24 cellular contexts compared by ENCODE assay signal in the genomic region with DNA sequence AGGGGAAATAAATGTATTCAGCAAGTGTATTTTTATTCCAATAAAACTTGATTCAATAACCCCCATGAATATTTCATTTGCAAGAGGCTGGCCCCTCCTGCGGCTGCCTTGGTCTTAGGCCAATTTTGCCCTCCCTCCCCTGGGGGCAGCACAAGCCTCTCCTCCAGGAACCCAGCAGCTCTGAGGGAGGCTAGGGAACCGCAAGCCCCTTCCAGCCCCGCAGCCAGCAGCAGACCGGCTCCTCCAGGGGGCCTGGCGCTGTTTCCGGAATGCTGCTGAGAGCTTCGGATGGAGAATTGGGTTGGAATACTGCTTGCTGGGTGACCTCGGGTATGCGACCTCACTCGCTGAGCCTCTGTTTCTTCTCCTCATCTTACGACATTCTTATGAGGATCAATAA.
"Had no signal": no experiment of that assay in that cellular context is flagged by ENCODE, and none has a peak within 500 bp of the region (broad histone marks: within the 10 kb centered on the region; RNA-seq: fewer than 3 reads in every experiment).

No MANE protein-coding gene starts in this region.

- H3K27me3 ChIP-seq: right lobe of liver, uterus had no signal

- FAIRE-seq: astrocyte had no signal

- H3K4me1 ChIP-seq: foreskin keratinocyte, heart right ventricle, left ventricle myocardium inferior, right lobe of liver, uterus had no signal

- H3K27ac ChIP-seq: esophagus muscularis mucosa, foreskin keratinocyte, heart right ventricle, left ventricle myocardium inferior, neutrophil, right lobe of liver, uterus, WERI-Rb-1 had no signal

- DNase-seq: activated CD4-positive, alpha-beta memory T cell treated with anti-CD3 and anti-CD28 coated beads, Interleukin-2, amount 10 ng/mL, durations not matched to agents 7 days and 5 days; activated CD4-positive, alpha-beta T cell treated with anti-CD3 and anti-CD28 coated beads, Interleukin-2, amount 10 ng/mL, durations not matched to agents 7 days and 5 days; activated CD4-positive, CD25-positive, alpha-beta regulatory T cell treated with anti-CD3 and anti-CD28 coated beads, Interleukin-2, amount 50 U/mL, for 72 hours; activated CD8-positive, alpha-beta memory T cell treated with anti-CD3 and anti-CD28 coated beads, Interleukin-2, amount 50 U/mL, for 48 hours; activated gamma-delta T cell; activated naive CD4-positive, alpha-beta T cell treated with anti-CD3 and anti-CD28 coated beads, Interleukin-2, amount 10 ng/mL, durations not matched to agents 7 days and 5 days; activated naive CD8-positive, alpha-beta T cell treated with anti-CD3 and anti-CD28 coated beads, Interleukin-2, amount 10 ng/mL, durations not matched to agents 7 days and 5 days; activated T-cell treated with anti-CD3 and anti-CD28 coated beads, Interleukin-2, amount 50 U/mL, for 24 hours; central memory CD4-positive, alpha-beta T cell; foreskin keratinocyte; heart right ventricle; islet precursor cell; left ventricle myocardium inferior; mucosa of descending colon; right lobe of liver; stimulated activated CD4-positive, alpha-beta T cell treated with anti-CD3 and anti-CD28 coated beads, Interleukin-4, amount 100 ng/mL, for 1 hour; uterus; WERI-Rb-1 had no signal

- H3K9me3 ChIP-seq: esophagus muscularis mucosa, left ventricle myocardium inferior, mucosa of descending colon, neutrophil, right lobe of liver, uterus had no signal

- H3K36me3 ChIP-seq: esophagus muscularis mucosa, heart right ventricle, left ventricle myocardium inferior, neutrophil, right lobe of liver, uterus, WERI-Rb-1 had no signal

- ATAC-seq: foreskin keratinocyte; heart right ventricle; mucosa of descending colon; natural killer cell treated with Interleukin-12 subunit alpha and Interleukin-12 subunit beta and Interleukin-15 and Interleukin-18, amount 100 ng/mL, for 72 hours; right lobe of liver; stimulated activated effector memory CD8-positive, alpha-beta T cell treated with anti-CD3 and anti-CD28 coated beads, Interleukin-12 subunit alpha, Interleukin-12 subunit beta, amount 100 ng/mL, for 72 hours had no signal

- H3K4me3 ChIP-seq: esophagus muscularis mucosa, heart right ventricle, left ventricle myocardium inferior, lung, mucosa of descending colon, right lobe of liver, uterus had no signal
